Comparison of ENCODE assay signal across 12 cellular contexts in genomic region chr9:22117511-22118388, GRCh38.
DNase-seq lines count a peak whose midpoint lies in the region; ATAC-seq and TF ChIP-seq lines count a peak whose summit lies in the region.
"Had no signal": no experiment of that assay in that cellular context is flagged by ENCODE, and none has a peak within 500 bp of the region (broad histone marks: within the 10 kb centered on the region; RNA-seq: fewer than 3 reads in every experiment).

No MANE protein-coding gene starts in this region.

- peaks cover 39% of the 10 kb centered on the region for H3K27me3 Mint-ChIP-seq in activated CD8-positive, alpha-beta T cell treated with anti-CD3 and anti-CD28 coated beads, Interleukin-2, amount 10 ng/mL, durations not matched to agents 7 days and 5 days (ENCODE audit: low read depth)
- peaks cover 21% of the 10 kb centered on the region for H3K27me3 Mint-ChIP-seq in activated CD8-positive, alpha-beta T cell treated with anti-CD3 and anti-CD28 coated beads for 36 hours
- no peaks in the 10 kb centered on the region for H3K27me3 Mint-ChIP-seq in type B pancreatic cell
- H3K27me3 Mint-ChIP-seq in naive thymus-derived CD8-positive, alpha-beta T cell: peaks cover 0 to 12% (median 0%) of the 10 kb centered on the region in 5 donors
- H3K27me3 Mint-ChIP-seq: activated B cell treated with CpG ODN at 0.5 μM for 24 hours had no signal

- H3K4me1 Mint-ChIP-seq in activated CD8-positive, alpha-beta T cell treated with anti-CD3 and anti-CD28 coated beads, Interleukin-2, amount 10 ng/mL, durations not matched to agents 7 days and 5 days (ENCODE audit: low read depth): peaks cover 35% of the 10 kb centered on the region
- H3K4me1 Mint-ChIP-seq in activated CD8-positive, alpha-beta T cell treated with anti-CD3 and anti-CD28 coated beads for 36 hours (ENCODE audit: low read depth): peaks cover 3% of the 10 kb centered on the region
- peaks cover 8% of the 10 kb centered on the region for H3K4me1 Mint-ChIP-seq in type B pancreatic cell (ENCODE audit: unreplicated experiment)
- H3K4me1 Mint-ChIP-seq in naive thymus-derived CD8-positive, alpha-beta T cell: peaks cover 0 to 8% (median 2%) of the 10 kb centered on the region in 4 donors
- H3K4me1 Mint-ChIP-seq: activated B cell treated with CpG ODN at 0.5 μM for 24 hours had no signal

- peak overlapping the region in 1 of 2 donors; percentile 36 for H3K9ac ChIP-seq in duodenal mucosa (ENCODE audit: low read depth in 1 of 2, low read length in 2 of 2)

- intact Hi-C loops in activated CD8-positive, alpha-beta T cell treated with anti-CD3 and anti-CD28 coated beads for 36 hours (cut with micrococcal nuclease): loop anchor here (2.0 to 10.0 kb wide), 4 partner anchors 65 to 327 kb away; partner anchors contain the start of gene DMRTA1

- DNase-seq in activated CD8-positive, alpha-beta T cell treated with anti-CD3 and anti-CD28 coated beads, Interleukin-2, amount 10 ng/mL, durations not matched to agents 7 days and 5 days: no peak
- DNase-seq in activated CD8-positive, alpha-beta T cell treated with anti-CD3 and anti-CD28 coated beads for 36 hours: no peak
- DNase-seq in lung microvascular endothelial cell (ENCODE audit: low read depth in 2 of 2): peak; percentile 44 to 97
- no peak for DNase-seq in type B pancreatic cell (ENCODE audit: extremely low spot score, unreplicated experiment)
- DNase-seq in naive thymus-derived CD8-positive, alpha-beta T cell: no peak
- DNase-seq in hippocampal formation (lab: John Stamatoyannopoulos, UW): no peak
- DNase-seq: activated B cell treated with CpG ODN at 0.5 μM for 24 hours, aorta, midbrain had no signal

- H3K27ac ChIP-seq in duodenal mucosa (ENCODE audit: low read depth, low read length): peak overlapping the region; percentile 58
- H3K27ac ChIP-seq: 22Rv1 had no signal

- no peaks in the 10 kb centered on the region for H3K9me3 ChIP-seq in duodenal mucosa (ENCODE audit: control insufficient read depth in 1 of 2, low read length in 2 of 2)

- H3K4me1 ChIP-seq in duodenal mucosa (ENCODE audit: control insufficient read depth in 1 of 2, insufficient read depth in 2 of 2, low read length in 2 of 2): peaks cover 22 to 54% of the 10 kb centered on the region in 2 donors

- H3K9me3 Mint-ChIP-seq in activated CD8-positive, alpha-beta T cell treated with anti-CD3 and anti-CD28 coated beads, Interleukin-2, amount 10 ng/mL, durations not matched to agents 7 days and 5 days (ENCODE audit: insufficient read depth): no peaks in the 10 kb centered on the region
- no peaks in the 10 kb centered on the region for H3K9me3 Mint-ChIP-seq in activated CD8-positive, alpha-beta T cell treated with anti-CD3 and anti-CD28 coated beads for 36 hours
- no peaks in the 10 kb centered on the region for H3K9me3 Mint-ChIP-seq in type B pancreatic cell
- peaks cover 0 to under 1% (median 0%) of the 10 kb centered on the region in 9 donors for H3K9me3 Mint-ChIP-seq in naive thymus-derived CD8-positive, alpha-beta T cell
- H3K9me3 Mint-ChIP-seq: activated B cell treated with CpG ODN at 0.5 μM for 24 hours had no signal

- H3K4me3 ChIP-seq in duodenal mucosa (ENCODE audit: low read depth in 1 of 2, low read length in 2 of 2): peak overlapping the region; percentile 19 to 51

- H3K36me3 ChIP-seq in duodenal mucosa (ENCODE audit: control insufficient read depth in 1 of 2, insufficient read depth in 2 of 2, low read length in 2 of 2): no peaks in the 10 kb centered on the region

- peak overlapping the region; percentile 17 for H3K27ac Mint-ChIP-seq in activated CD8-positive, alpha-beta T cell treated with anti-CD3 and anti-CD28 coated beads, Interleukin-2, amount 10 ng/mL, durations not matched to agents 7 days and 5 days
- no peak overlapping the region for H3K27ac Mint-ChIP-seq in activated CD8-positive, alpha-beta T cell treated with anti-CD3 and anti-CD28 coated beads for 36 hours
- peak overlapping the region; percentile 95 for H3K27ac Mint-ChIP-seq in type B pancreatic cell
- H3K27ac Mint-ChIP-seq in naive thymus-derived CD8-positive, alpha-beta T cell: peak overlapping the region in 1 of 10 donors; percentile 53
- H3K27ac Mint-ChIP-seq: activated B cell treated with CpG ODN at 0.5 μM for 24 hours had no signal

- POLR2A ChIA-PET in activated CD8-positive, alpha-beta T cell treated with anti-CD3 and anti-CD28 coated beads, Interleukin-2, amount 10 ng/mL, durations not matched to agents 7 days and 5 days (lab: Charles Lee): no interaction called here
- POLR2A ChIA-PET in activated CD8-positive, alpha-beta T cell treated with anti-CD3 and anti-CD28 coated beads for 36 hours (lab: Charles Lee): no interaction called here
- POLR2A ChIA-PET in naive thymus-derived CD8-positive, alpha-beta T cell (lab: Charles Lee): no interaction called here

- H3K4me3 Mint-ChIP-seq in activated CD8-positive, alpha-beta T cell treated with anti-CD3 and anti-CD28 coated beads, Interleukin-2, amount 10 ng/mL, durations not matched to agents 7 days and 5 days: no peak overlapping the region
- no peak overlapping the region for H3K4me3 Mint-ChIP-seq in activated CD8-positive, alpha-beta T cell treated with anti-CD3 and anti-CD28 coated beads for 36 hours
- peak overlapping the region; percentile 70 for H3K4me3 Mint-ChIP-seq in type B pancreatic cell
- no peak overlapping the region for H3K4me3 Mint-ChIP-seq in naive thymus-derived CD8-positive, alpha-beta T cell
- H3K4me3 Mint-ChIP-seq: activated B cell treated with CpG ODN at 0.5 μM for 24 hours had no signal

- no peak for TF ChIP-seq CTCF in activated CD8-positive, alpha-beta T cell treated with anti-CD3 and anti-CD28 coated beads for 36 hours (IDR thresholded peaks at IDR 0.05)
- no peak for TF ChIP-seq CTCF in type B pancreatic cell (conservative IDR thresholded peaks at IDR 0.05)

- H3K36me3 Mint-ChIP-seq in activated CD8-positive, alpha-beta T cell treated with anti-CD3 and anti-CD28 coated beads, Interleukin-2, amount 10 ng/mL, durations not matched to agents 7 days and 5 days (ENCODE audit: low read depth): peaks cover 22% of the 10 kb centered on the region
- H3K36me3 Mint-ChIP-seq in activated CD8-positive, alpha-beta T cell treated with anti-CD3 and anti-CD28 coated beads for 36 hours (ENCODE audit: low read depth): no peaks in the 10 kb centered on the region
- H3K36me3 Mint-ChIP-seq in type B pancreatic cell: no peaks in the 10 kb centered on the region
- no peaks in the 10 kb centered on the region for H3K36me3 Mint-ChIP-seq in naive thymus-derived CD8-positive, alpha-beta T cell

- no peaks in the 10 kb centered on the region for H3K27me3 ChIP-seq in duodenal mucosa (ENCODE audit: control insufficient read depth in 1 of 2, insufficient read depth in 2 of 2, low read length in 2 of 2)

- CTCF ChIA-PET in activated CD8-positive, alpha-beta T cell treated with anti-CD3 and anti-CD28 coated beads, Interleukin-2, amount 10 ng/mL, durations not matched to agents 7 days and 5 days (lab: Charles Lee): interaction anchor here (0.8 to 5.0 kb wide), 15 partner anchors 12 to 305 kb away, joined by 3 to 80 read pairs (median 5); partner anchors contain the start of gene CDKN2B
- CTCF ChIA-PET in activated CD8-positive, alpha-beta T cell treated with anti-CD3 and anti-CD28 coated beads for 36 hours (lab: Charles Lee): interaction anchor here (0.9 to 7.6 kb wide), 17 partner anchors 8 to 303 kb away, joined by 3 to 71 read pairs (median 5); partner anchors contain the start of genes CDKN2A, CDKN2B and CDKN2B-AS1

- ATAC-seq in activated CD8-positive, alpha-beta T cell treated with anti-CD3 and anti-CD28 coated beads, Interleukin-2, amount 10 ng/mL, durations not matched to agents 7 days and 5 days: no peak
- ATAC-seq in activated CD8-positive, alpha-beta T cell treated with anti-CD3 and anti-CD28 coated beads for 36 hours: no peak
- no peak for ATAC-seq in naive thymus-derived CD8-positive, alpha-beta T cell
- ATAC-seq in HG03442 (IDR thresholded peaks at IDR 0.05; ENCODE audit: unreplicated experiment): no peak

Comparison
In these comparisons a context has a peak if more than half of its experiments do, and no peak if none do; other contexts are left out.
1. DNase-seq: peak in lung microvascular endothelial cell (2 of 2); none in activated CD8-positive, alpha-beta T cell treated with anti-CD3 and anti-CD28 coated beads, Interleukin-2, amount 10 ng/mL, durations not matched to agents 7 days and 5 days (single experiment), activated CD8-positive, alpha-beta T cell treated with anti-CD3 and anti-CD28 coated beads for 36 hours (single experiment), type B pancreatic cell (single experiment), naive thymus-derived CD8-positive, alpha-beta T cell (0 of 10) and hippocampal formation (0 of 2).